17 cellular contexts compared by ENCODE assay signal in the genomic region with DNA sequence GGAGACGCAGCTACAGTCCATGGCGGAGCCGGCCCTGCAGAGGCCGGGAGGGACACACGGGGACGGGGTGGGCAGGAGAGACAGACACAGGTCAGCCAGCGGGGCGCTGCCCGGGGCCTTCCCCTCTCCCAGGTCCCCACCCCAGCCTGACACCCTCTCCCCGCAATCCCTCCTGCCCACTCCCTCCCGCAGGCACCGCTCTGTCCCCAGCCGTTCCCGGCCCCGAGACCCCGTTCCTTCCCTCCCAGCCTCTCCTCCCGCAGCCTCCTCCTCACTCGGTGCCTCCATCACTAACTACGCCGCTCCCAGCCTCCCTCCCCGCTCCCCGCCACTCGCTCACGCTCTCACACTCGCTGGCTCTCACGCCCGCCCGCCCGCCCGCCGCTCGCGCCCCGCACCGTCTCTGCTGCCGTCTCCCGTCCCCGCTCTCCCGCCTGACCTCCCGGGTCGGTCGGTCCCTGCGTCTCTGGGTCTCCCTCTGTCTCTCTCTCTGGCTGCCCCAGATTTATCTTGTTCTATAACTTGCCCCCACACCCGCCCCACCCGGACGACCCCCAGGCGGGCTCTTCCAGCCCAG. TPM values are rescaled to one million over a fixed set of nuclear protein-coding genes. Genes with fewer than 3 reads are reported as not detected.
DNase-seq lines count a peak whose midpoint lies in the region; ATAC-seq, FAIRE-seq and TF ChIP-seq lines count a peak whose summit lies in the region.
"Had no signal": no experiment of that assay in that cellular context is flagged by ENCODE, and none has a peak within 500 bp of the region (broad histone marks: within the 10 kb centered on the region; RNA-seq: fewer than 3 reads in every experiment).

No MANE protein-coding gene starts in this region.

- BruUV-seq in HCT116 (replicated peaks; lab: Mats Ljungman, UMichigan) (no TSS peak), GM12878 (replicated peaks; lab: Mats Ljungman, UMichigan) (no TSS peak)

- H3K36me3 ChIP-seq in HCT116 (ENCODE audit: control insufficient read depth in 1 of 2, insufficient read depth in 2 of 2, low read length in 2 of 2) = no peaks in the 10 kb centered on the region
- peaks cover 0 to under 1% of the 10 kb centered on the region in 2 experiments; a peak in 2 of 4 replicates for H3K36me3 ChIP-seq in GM12878 (ENCODE audit: control insufficient read depth in 2 of 2, insufficient read depth in 2 of 2, low read length in 1 of 2)
- H3K36me3 ChIP-seq in mesendoderm (ENCODE audit: control insufficient read depth, insufficient read depth, low read length) = no peaks in the 10 kb centered on the region
- H3K36me3 ChIP-seq: thyroid gland had no signal

- H4K8ac ChIP-seq in mesendoderm (ENCODE audit: low read depth, low read length) = no peak overlapping the region

- H3K4me1 ChIP-seq in HCT116 (ENCODE audit: control insufficient read depth in 1 of 2, insufficient read depth in 2 of 2, low read length in 2 of 2) (no peaks in the 10 kb centered on the region), GM12878 (ENCODE audit: control insufficient read depth, insufficient read depth, low read length) (no peaks in the 10 kb centered on the region), mesendoderm (ENCODE audit: control insufficient read depth, low read depth, low read length) (no peaks in the 10 kb centered on the region)
- H3K4me1 ChIP-seq: thyroid gland had no signal

- no peak overlapping the region for H2AK5ac ChIP-seq in mesendoderm (ENCODE audit: low read length)

- TF ChIP-seq CTCF in HCT116 (IDR thresholded peaks at IDR 0.05 in 2 of 3, conservative IDR thresholded peaks at IDR 0.05 in 1 of 3; ENCODE audit: borderline replicate concordance in 1 of 3, insufficient read depth in 1 of 3, low read depth in 2 of 3, low read length in 2 of 3) (no peak), GM12878 (IDR thresholded peaks at IDR 0.05 in 2 of 3, conservative IDR thresholded peaks at IDR 0.05 in 1 of 3; ENCODE audit: control insufficient read depth in 2 of 3, extremely low read depth in 1 of 3, insufficient read depth in 1 of 3, low read depth in 3 of 3, low read length in 3 of 3) (no peak)

- TF ChIP-seq POLR2A in HCT116 (IDR thresholded peaks at IDR 0.05; ENCODE audit: borderline replicate concordance, extremely low read depth, insufficient read depth, insufficient read length) (no peak), GM12878 (IDR thresholded peaks at IDR 0.05; ENCODE audit: low read depth, low read length) (no peak)

- H3K4me3 ChIP-seq in HCT116 (replicated peaks in 1 of 2; ENCODE audit: low read depth in 1 of 2, low read length in 2 of 2) (no peak overlapping the region), GM12878 (no peak overlapping the region), mesendoderm (ENCODE audit: low read length) (no peak overlapping the region)
- H3K4me3 ChIP-seq: thyroid gland had no signal

- H3K18ac ChIP-seq in mesendoderm (ENCODE audit: low read length) = no peak overlapping the region

- WGBS in GM12878 (ENCODE audit: insufficient coverage, insufficient replicate concordance, low lambda C conversion rate, missing lambda C conversion rate) = 7% methylated on average over 21 of the region's 47 CpGs
- no CpG with 5 or more reads among the region's 47 CpGs for WGBS in mesendoderm (ENCODE audit: extremely low coverage, insufficient coverage, low lambda C conversion rate)

- SMC1A ChIA-PET in GM12878 (lab: Charles Lee; ENCODE audit: uncharacterized antibody, unreplicated experiment) = no interaction called here

- no peak overlapping the region for H2AFZ ChIP-seq in HCT116 (ENCODE audit: low read depth, low read length, poor library complexity, severe bottlenecking)
- no peak overlapping the region for H2AFZ ChIP-seq in GM12878 (ENCODE audit: control insufficient read depth, low read depth, low read length)

- ATAC-seq in HCT116 = peak; percentile 29; the same call in 1 of the 2 replicates
- ATAC-seq in GM12878 = peak; percentile 47
- no peak for ATAC-seq in HG02840 (IDR thresholded peaks at IDR 0.05; ENCODE audit: low FRiP score, unreplicated experiment)
- no peak for ATAC-seq in sciatic nerve
- no peak for ATAC-seq in GM21423 (IDR thresholded peaks at IDR 0.05; ENCODE audit: unreplicated experiment)
- ATAC-seq: Right ventricle myocardium inferior had no signal

- H3K9ac ChIP-seq in HCT116 (ENCODE audit: low read length) (no peak overlapping the region), GM12878 (ENCODE audit: control insufficient read depth, insufficient read depth, low read length) (no peak overlapping the region), mesendoderm (ENCODE audit: low read length) (no peak overlapping the region)

- H3K9me2 ChIP-seq in HCT116 (ENCODE audit: insufficient read depth) = no peaks in the 10 kb centered on the region

- H3K27me3 ChIP-seq in HCT116 (ENCODE audit: insufficient read depth, low read length) (no peaks in the 10 kb centered on the region; the same call in 1 of the 2 replicates), GM12878 (replicated peaks in 1 of 2; ENCODE audit: control insufficient read depth in 2 of 2, insufficient read depth in 2 of 2, low read length in 1 of 2) (peaks cover 3 to 4% of the 10 kb centered on the region in 2 experiments; a peak in 3 of 4 replicates), mesendoderm (ENCODE audit: insufficient read depth, low read length, poor library complexity) (peaks cover 44% of the 10 kb centered on the region)

- H3K56ac ChIP-seq in mesendoderm (ENCODE audit: low read length) = peak overlapping the region; percentile 64

- intact Hi-C loops in HCT116 (cut with micrococcal nuclease) (no loop called here), GM12878 (cut with micrococcal nuclease; ENCODE audit: unreplicated experiment) (no loop called here), sciatic nerve (cut with DNase I) (no loop called here)

- in situ Hi-C loops in GM12878 (cut with MboI) = no loop called here

- CTCF ChIA-PET in HCT116 (lab: Charles Lee) = interaction anchor here (0.6 kb wide), 1 partner anchor 31 kb away, joined by 3 read pairs; no protein-coding TSS in a partner anchor
- CTCF ChIA-PET in GM12878 (lab: Yijun Ruan, JAX) = no interaction called here

- no peak overlapping the region for H2BK15ac ChIP-seq in mesendoderm (replicated peaks; ENCODE audit: low read depth)

- no peak overlapping the region for H3K4ac ChIP-seq in mesendoderm (ENCODE audit: low read depth, low read length)

- no peak overlapping the region for H4K5ac ChIP-seq in mesendoderm (ENCODE audit: low read length)

- no peak overlapping the region for H2BK5ac ChIP-seq in mesendoderm (ENCODE audit: low read length)

- H4K20me1 ChIP-seq in HCT116 (ENCODE audit: insufficient read depth) (no peaks in the 10 kb centered on the region), GM12878 (ENCODE audit: control insufficient read depth, insufficient read depth) (peaks cover 6% of the 10 kb centered on the region; the same call in 1 of the 2 replicates)

- RAD21 ChIA-PET in HCT116 (lab: Charles Lee; ENCODE audit: low non-redundant PET in 1 of 2, low total read pairs in 2 of 2, uncharacterized antibody in 2 of 2, unreplicated experiment in 2 of 2) = no interaction called here
- RAD21 ChIA-PET in GM12878 (lab: Charles Lee; ENCODE audit: unreplicated experiment) = no interaction called here

- H2BK120ac ChIP-seq in mesendoderm (ENCODE audit: low read depth, low read length) = no peak overlapping the region

- H3K79me1 ChIP-seq in mesendoderm (ENCODE audit: low read length) = no peaks in the 10 kb centered on the region

- POLR2A ChIA-PET in HCT116 (lab: Charles Lee) (no interaction called here), GM12878 (lab: Charles Lee) (no interaction called here)

- H3K79me2 ChIP-seq in HCT116 (ENCODE audit: insufficient read depth, low read length) (no peaks in the 10 kb centered on the region), GM12878 (ENCODE audit: control insufficient read depth, insufficient read depth, low read length) (no peaks in the 10 kb centered on the region), mesendoderm (ENCODE audit: control insufficient read depth, insufficient read depth, low read length) (no peaks in the 10 kb centered on the region)

- H3K4me2 ChIP-seq in HCT116 (ENCODE audit: low read length) (no peak overlapping the region), GM12878 (ENCODE audit: control insufficient read depth, insufficient read depth) (no peak overlapping the region), mesendoderm (ENCODE audit: low read length) (peak overlapping the region; percentile 42)

- no peak for TF ChIP-seq EP300 in GM12878 (IDR thresholded peaks at IDR 0.05; ENCODE audit: borderline replicate concordance in 1 of 2, control insufficient read depth in 1 of 2, low read depth in 2 of 2, low read length in 2 of 2)

- DNase-seq in D341Med (ENCODE audit: low spot score) = peak; percentile 60
- DNase-seq in HCT116 (ENCODE audit: low read depth, low spot score) = no peak
- DNase-seq in GM12878 (ENCODE audit: low read depth, low spot score) = no peak
- DNase-seq in mesendoderm = peak; percentile 42
- no peak for DNase-seq in sciatic nerve (ENCODE audit: low spot score)
- DNase-seq: activated gamma-delta T cell treated with Interleukin-2 at 50 U/mL for 16 hours; central memory CD4-positive, alpha-beta T cell; MM.1S; NCI-H510A treated with DMSO at 0.1 percent for 48 hours; thyroid gland had no signal

- H3K9me3 ChIP-seq in HCT116 (ENCODE audit: control insufficient read depth in 1 of 2, insufficient read depth in 1 of 2, low read depth in 1 of 2, low read length in 2 of 2) (no peaks in the 10 kb centered on the region), GM12878 (replicated peaks; ENCODE audit: control insufficient read depth, insufficient read depth, low read length) (no peaks in the 10 kb centered on the region)
- H3K9me3 ChIP-seq: thyroid gland had no signal

- H3K27ac ChIP-seq in HCT116 (ENCODE audit: low read depth, low read length) (no peak overlapping the region), GM12878 (ENCODE audit: control insufficient read depth, insufficient read depth) (no peak overlapping the region), mesendoderm (ENCODE audit: low read depth, low read length) (no peak overlapping the region)
- H3K27ac ChIP-seq: thyroid gland, VCaP had no signal

- no peak for FAIRE-seq in GM12878 (lab: Jason Lieb, UNC)

- H3K23ac ChIP-seq in mesendoderm (ENCODE audit: low read length) = no peak overlapping the region

- TF ChIP-seq RAD21 in HCT116 (IDR thresholded peaks at IDR 0.05; ENCODE audit: low read depth) (no peak), GM12878 (IDR thresholded peaks at IDR 0.05; ENCODE audit: insufficient read depth, low read depth, low read length) (no peak)

RNA-seq across cellular contexts. Expression of gene ERFL, which starts 15.3 kb away (rescaled TPM):
- total RNA-seq in HCT116 (2021; ENCODE audit: unreplicated experiment) = 0.79 TPM
- polyA plus RNA-seq in HCT116 (2012) = 0.67 and 0.70 TPM in 2 replicates
- total RNA-seq in GM12878 (2013; cell fraction: nucleolus; rRNA removed) = 0.83 and 1.2 TPM in 2 replicates
- total RNA-seq in GM12878 (2014; rRNA removed) = 0.11 TPM in 1 of 2 replicates, not detected in the other
- total RNA-seq in GM12878 (2014; rRNA removed; fragmentation: Illumina TruSeq; extraction: Trizol) = not detected in 2 replicates
- 0.10 and 0.19 TPM in 2 replicates for total RNA-seq in GM12878 (2021)
- 0.46 TPM for polyA plus RNA-seq in GM12878 (2011; ENCODE audit: low read depth)
- 0.05 TPM in 1 of 2 replicates, not detected in the other for polyA plus RNA-seq in GM12878 (2011; rRNA removed)
- 0.04 and 0.10 TPM in 2 replicates for polyA plus RNA-seq in GM12878 (2011; cell fraction: cytosol; rRNA removed)
- polyA plus RNA-seq in GM12878 (2011; cell fraction: nucleus; rRNA removed) = 1.2 and 1.3 TPM in 2 replicates
- polyA plus RNA-seq in GM12878 (2012) = 1.00 and 1.4 TPM in 2 replicates
- 0.04 TPM in 1 of 2 replicates, not detected in the other for polyA plus RNA-seq in GM12878 (2014; fragmentation: Illumina TruSeq; extraction: Trizol)
- not detected for polyA plus RNA-seq in GM12878 (2014; fragmentation: Nextera tagmentation; extraction: Ambion mirVana)
- polyA plus RNA-seq in GM12878 (2014; rRNA removed) = 0.10 TPM in 1 of 2 replicates, not detected in the other
- not detected for polyA plus RNA-seq in GM12878 (2016; fragmentation: Nextera tagmentation; extraction: Ambion mirVana)
- polyA minus RNA-seq in GM12878 (2011; rRNA and poly(A)+ RNA removed) = not detected in 2 replicates
- polyA minus RNA-seq in GM12878 (2011; cell fraction: cytosol; rRNA and poly(A)+ RNA removed) = not detected in 2 replicates
- polyA minus RNA-seq in GM12878 (2011; cell fraction: nucleus; rRNA and poly(A)+ RNA removed) = 0.24 TPM in 1 of 2 replicates, not detected in the other
- polyA plus RNA-seq in mesendoderm (2013, experiment 1 of 2) = not detected
- not detected for polyA plus RNA-seq in mesendoderm (2013, experiment 2 of 2)
- 0.27 TPM for total RNA-seq in sciatic nerve
- total RNA-seq: epithelial cell of proximal tubule, myocyte, Right ventricle myocardium inferior, skeletal muscle tissue had no signal

RNA-seq across cellular contexts. Expression of gene ARHGEF1, which starts 30.0 kb away (rescaled TPM):
- 110 TPM for total RNA-seq in HCT116 (2021; ENCODE audit: unreplicated experiment)
- polyA plus RNA-seq in HCT116 (2012) = 87.0 and 88.9 TPM in 2 replicates
- total RNA-seq in GM12878 (2013; cell fraction: nucleolus; rRNA removed) = 129 and 142 TPM in 2 replicates
- total RNA-seq in GM12878 (2014; rRNA removed) = 63.3 and 67.8 TPM in 2 replicates
- 21.2 and 21.7 TPM in 2 replicates for total RNA-seq in GM12878 (2014; rRNA removed; fragmentation: Illumina TruSeq; extraction: Trizol)
- total RNA-seq in GM12878 (2021) = 185 and 207 TPM in 2 replicates
- polyA plus RNA-seq in GM12878 (2011; ENCODE audit: low read depth) = 58.7 TPM
- 22.5 and 40.1 TPM in 2 replicates for polyA plus RNA-seq in GM12878 (2011; rRNA removed)
- 52.3 and 74.7 TPM in 2 replicates for polyA plus RNA-seq in GM12878 (2011; cell fraction: cytosol; rRNA removed)
- polyA plus RNA-seq in GM12878 (2011; cell fraction: nucleus; rRNA removed) = 425 and 583 TPM in 2 replicates
- polyA plus RNA-seq in GM12878 (2012) = 158 and 192 TPM in 2 replicates
- polyA plus RNA-seq in GM12878 (2014; fragmentation: Illumina TruSeq; extraction: Trizol) = 13.4 and 35.3 TPM in 2 replicates
- polyA plus RNA-seq in GM12878 (2014; fragmentation: Nextera tagmentation; extraction: Ambion mirVana) = 1 to 10 TPM; 1.2 to 5.9 TPM
- 151 and 182 TPM in 2 replicates for polyA plus RNA-seq in GM12878 (2014; rRNA removed)
- 100 to 1,000 TPM in 1 of 2 experiments, 10 to 100 TPM in 1; 89.7 to 110 TPM for polyA plus RNA-seq in GM12878 (2016; fragmentation: Nextera tagmentation; extraction: Ambion mirVana)
- 21.7 and 42.7 TPM in 2 replicates for polyA minus RNA-seq in GM12878 (2011; rRNA and poly(A)+ RNA removed)
- polyA minus RNA-seq in GM12878 (2011; cell fraction: cytosol; rRNA and poly(A)+ RNA removed) = 28.9 and 30.2 TPM in 2 replicates
- polyA minus RNA-seq in GM12878 (2011; cell fraction: nucleus; rRNA and poly(A)+ RNA removed) = 40.9 and 71.2 TPM in 2 replicates
- 38.0 TPM for polyA plus RNA-seq in mesendoderm (2013, experiment 1 of 2)
- 36.4 TPM for polyA plus RNA-seq in mesendoderm (2013, experiment 2 of 2)
- total RNA-seq in sciatic nerve = 137 TPM

RNA-seq across cellular contexts. Expression of gene CD79A, which starts 35.9 kb away (rescaled TPM):
- total RNA-seq in HCT116 (2021; ENCODE audit: unreplicated experiment) = 0.69 TPM
- polyA plus RNA-seq in HCT116 (2012) = 0.10 and 0.40 TPM in 2 replicates
- 163 and 166 TPM in 2 replicates for total RNA-seq in GM12878 (2013; cell fraction: nucleolus; rRNA removed)
- total RNA-seq in GM12878 (2014; rRNA removed) = 370 and 414 TPM in 2 replicates
- 243 and 253 TPM in 2 replicates for total RNA-seq in GM12878 (2014; rRNA removed; fragmentation: Illumina TruSeq; extraction: Trizol)
- total RNA-seq in GM12878 (2021) = 357 and 368 TPM in 2 replicates
- polyA plus RNA-seq in GM12878 (2011; ENCODE audit: low read depth) = 302 TPM
- polyA plus RNA-seq in GM12878 (2011; rRNA removed) = 117 and 280 TPM in 2 replicates
- 347 and 501 TPM in 2 replicates for polyA plus RNA-seq in GM12878 (2011; cell fraction: cytosol; rRNA removed)
- 160 and 176 TPM in 2 replicates for polyA plus RNA-seq in GM12878 (2011; cell fraction: nucleus; rRNA removed)
- 480 and 877 TPM in 2 replicates for polyA plus RNA-seq in GM12878 (2012)
- polyA plus RNA-seq in GM12878 (2014; fragmentation: Illumina TruSeq; extraction: Trizol) = 97.1 and 294 TPM in 2 replicates
- 10 to 100 TPM; 38.8 to 76.5 TPM for polyA plus RNA-seq in GM12878 (2014; fragmentation: Nextera tagmentation; extraction: Ambion mirVana)
- polyA plus RNA-seq in GM12878 (2014; rRNA removed) = 400 and 502 TPM in 2 replicates
- 100 to 1,000 TPM; 268 to 283 TPM for polyA plus RNA-seq in GM12878 (2016; fragmentation: Nextera tagmentation; extraction: Ambion mirVana)
- polyA minus RNA-seq in GM12878 (2011; rRNA and poly(A)+ RNA removed) = 144 and 359 TPM in 2 replicates
- polyA minus RNA-seq in GM12878 (2011; cell fraction: cytosol; rRNA and poly(A)+ RNA removed) = 143 and 156 TPM in 2 replicates
- 66.9 and 93.6 TPM in 2 replicates for polyA minus RNA-seq in GM12878 (2011; cell fraction: nucleus; rRNA and poly(A)+ RNA removed)
- 0.41 TPM for polyA plus RNA-seq in mesendoderm (2013, experiment 1 of 2)
- 0.46 TPM for polyA plus RNA-seq in mesendoderm (2013, experiment 2 of 2)
- 2.1 TPM for total RNA-seq in sciatic nerve
- total RNA-seq: epithelial cell of proximal tubule had no signal

RNA-seq across cellular contexts. Expression of gene RABAC1, which starts 46.1 kb away (rescaled TPM):
- 66.3 TPM for total RNA-seq in HCT116 (2021; ENCODE audit: unreplicated experiment)
- polyA plus RNA-seq in HCT116 (2012) = 76.3 and 91.9 TPM in 2 replicates
- 9.6 and 11.0 TPM in 2 replicates for total RNA-seq in GM12878 (2013; cell fraction: nucleolus; rRNA removed)
- 90.6 and 104 TPM in 2 replicates for total RNA-seq in GM12878 (2014; rRNA removed)
- total RNA-seq in GM12878 (2014; rRNA removed; fragmentation: Illumina TruSeq; extraction: Trizol) = 14.1 and 15.6 TPM in 2 replicates
- 71.2 and 80.6 TPM in 2 replicates for total RNA-seq in GM12878 (2021)
- 57.5 TPM for polyA plus RNA-seq in GM12878 (2011; ENCODE audit: low read depth)
- 8.3 and 15.9 TPM in 2 replicates for polyA plus RNA-seq in GM12878 (2011; rRNA removed)
- polyA plus RNA-seq in GM12878 (2011; cell fraction: cytosol; rRNA removed) = 41.8 and 54.8 TPM in 2 replicates
- 25.1 and 27.7 TPM in 2 replicates for polyA plus RNA-seq in GM12878 (2011; cell fraction: nucleus; rRNA removed)
- 69.9 and 85.8 TPM in 2 replicates for polyA plus RNA-seq in GM12878 (2012)
- 5.2 and 11.1 TPM in 2 replicates for polyA plus RNA-seq in GM12878 (2014; fragmentation: Illumina TruSeq; extraction: Trizol)
- polyA plus RNA-seq in GM12878 (2014; fragmentation: Nextera tagmentation; extraction: Ambion mirVana) = 10 to 100 TPM; 10.9 to 27.3 TPM
- polyA plus RNA-seq in GM12878 (2014; rRNA removed) = 115 and 118 TPM in 2 replicates
- polyA plus RNA-seq in GM12878 (2016; fragmentation: Nextera tagmentation; extraction: Ambion mirVana) = 10 to 100 TPM; 86.9 to 90.4 TPM
- 11.8 and 16.9 TPM in 2 replicates for polyA minus RNA-seq in GM12878 (2011; rRNA and poly(A)+ RNA removed)
- polyA minus RNA-seq in GM12878 (2011; cell fraction: cytosol; rRNA and poly(A)+ RNA removed) = 4.4 and 4.8 TPM in 2 replicates
- 7.6 and 12.1 TPM in 2 replicates for polyA minus RNA-seq in GM12878 (2011; cell fraction: nucleus; rRNA and poly(A)+ RNA removed)
- 93.5 TPM for polyA plus RNA-seq in mesendoderm (2013, experiment 1 of 2)
- 93.5 TPM for polyA plus RNA-seq in mesendoderm (2013, experiment 2 of 2)
- 133 TPM for total RNA-seq in sciatic nerve

RNA-seq across cellular contexts. Expression of gene RPS19, which starts 52.9 kb away (rescaled TPM):
- 3,020 TPM for total RNA-seq in HCT116 (2021; ENCODE audit: unreplicated experiment)
- 4,331 and 5,364 TPM in 2 replicates for polyA plus RNA-seq in HCT116 (2012)
- total RNA-seq in GM12878 (2013; cell fraction: nucleolus; rRNA removed) = 337 and 389 TPM in 2 replicates
- total RNA-seq in GM12878 (2014; rRNA removed) = 2,833 and 3,056 TPM in 2 replicates
- 4,466 and 4,585 TPM in 2 replicates for total RNA-seq in GM12878 (2014; rRNA removed; fragmentation: Illumina TruSeq; extraction: Trizol)
- 4,047 and 4,139 TPM in 2 replicates for total RNA-seq in GM12878 (2021)
- polyA plus RNA-seq in GM12878 (2011; ENCODE audit: low read depth) = 3,782 TPM
- polyA plus RNA-seq in GM12878 (2011; rRNA removed) = 2,203 and 3,275 TPM in 2 replicates
- polyA plus RNA-seq in GM12878 (2011; cell fraction: cytosol; rRNA removed) = 6,871 and 7,631 TPM in 2 replicates
- polyA plus RNA-seq in GM12878 (2011; cell fraction: nucleus; rRNA removed) = 984 and 1,594 TPM in 2 replicates
- polyA plus RNA-seq in GM12878 (2012) = 5,988 and 6,622 TPM in 2 replicates
- 763 and 2,654 TPM in 2 replicates for polyA plus RNA-seq in GM12878 (2014; fragmentation: Illumina TruSeq; extraction: Trizol)
- 1,000 to 10,000 TPM; 5,523 to 5,578 TPM for polyA plus RNA-seq in GM12878 (2014; fragmentation: Nextera tagmentation; extraction: Ambion mirVana)
- 2,615 and 3,329 TPM in 2 replicates for polyA plus RNA-seq in GM12878 (2014; rRNA removed)
- polyA plus RNA-seq in GM12878 (2016; fragmentation: Nextera tagmentation; extraction: Ambion mirVana) = 1,000 to 10,000 TPM; 4,207 to 4,390 TPM
- 545 and 1,896 TPM in 2 replicates for polyA minus RNA-seq in GM12878 (2011; rRNA and poly(A)+ RNA removed)
- 1,252 and 1,303 TPM in 2 replicates for polyA minus RNA-seq in GM12878 (2011; cell fraction: cytosol; rRNA and poly(A)+ RNA removed)
- 228 and 274 TPM in 2 replicates for polyA minus RNA-seq in GM12878 (2011; cell fraction: nucleus; rRNA and poly(A)+ RNA removed)
- polyA plus RNA-seq in mesendoderm (2013, experiment 1 of 2) = 3,019 TPM
- polyA plus RNA-seq in mesendoderm (2013, experiment 2 of 2) = 2,972 TPM
- 788 TPM for total RNA-seq in sciatic nerve

Comparison
In these comparisons a context has a peak if more than half of its experiments do, and no peak if none do; other contexts are left out.
1. DNase-seq: peak in D341Med (single experiment) and mesendoderm (single experiment); none in HCT116 (single experiment), GM12878 (single experiment) and sciatic nerve (single experiment).
2. ATAC-seq: peak in HCT116 (single experiment) and GM12878 (single experiment); none in HG02840 (single experiment), sciatic nerve (single experiment) and GM21423 (single experiment).
3. RNA of gene CD79A, which starts 35.9 kb away (total RNA-seq): 163 to 414 TPM in GM12878; 2.1 TPM in sciatic nerve (single experiment) and 0.69 TPM in HCT116 (single experiment); every median in the first group is over 10 times any median in the second.